Comparison of ENCODE assay signal across 13 cellular contexts in genomic region chr1:39666772-39667171, GRCh38. TPM values are rescaled to one million over a fixed set of nuclear protein-coding genes. Genes with fewer than 3 reads are reported as not detected.
DNase-seq lines count a peak whose midpoint lies in the region; ATAC-seq and TF ChIP-seq lines count a peak whose summit lies in the region.
"Had no signal": no experiment of that assay in that cellular context is flagged by ENCODE, and none has a peak within 500 bp of the region (broad histone marks: within the 10 kb centered on the region; RNA-seq: fewer than 3 reads in every experiment).

No MANE protein-coding gene starts in this region.

- peak; percentile 81 for ATAC-seq in GM19025 (IDR thresholded peaks at IDR 0.05; ENCODE audit: low read depth, unreplicated experiment)
- peak; percentile 73 for ATAC-seq in HG02763 (IDR thresholded peaks at IDR 0.05; ENCODE audit: unreplicated experiment)
- no peak for ATAC-seq in lower lobe of right lung
- ATAC-seq in right cardiac atrium = no peak
- ATAC-seq: foreskin keratinocyte, T-cell had no signal

- peaks cover 59% of the 10 kb centered on the region for H3K4me1 ChIP-seq in OCI-LY3 (ENCODE audit: low read length)
- peaks cover 9% of the 10 kb centered on the region for H3K4me1 ChIP-seq in lower lobe of right lung
- peaks cover 2% of the 10 kb centered on the region for H3K4me1 ChIP-seq in right cardiac atrium (ENCODE audit: control insufficient read depth, insufficient read depth, low read length)
- H3K4me1 ChIP-seq: foreskin keratinocyte had no signal

- peak overlapping the region; percentile 93 for H3K27ac ChIP-seq in OCI-LY3 (ENCODE audit: low read length)
- no peak overlapping the region for H3K27ac ChIP-seq in lower lobe of right lung
- no peak overlapping the region for H3K27ac ChIP-seq in right cardiac atrium (ENCODE audit: low read length)
- H3K27ac ChIP-seq: brain microvascular endothelial cell, foreskin keratinocyte had no signal

- H2AFZ ChIP-seq in OCI-LY3 (ENCODE audit: low read depth, low read length) = no peak overlapping the region

- H3K36me3 ChIP-seq in OCI-LY3 (replicated peaks; ENCODE audit: low read depth, low read length) (no peaks in the 10 kb centered on the region), lower lobe of right lung (no peaks in the 10 kb centered on the region)
- H3K36me3 ChIP-seq: brain microvascular endothelial cell had no signal

- CTCF ChIA-PET in GM10248 (lab: Yijun Ruan, JAX) = interaction anchor here (0.6 to 13.8 kb wide), 8 partner anchors 10 to 132 kb away, joined by 3 to 276 read pairs (median 10); no protein-coding TSS in a partner anchor

- intact Hi-C loops in lower lobe of right lung (cut with DNase I) (no loop called here), right cardiac atrium (cut with DNase I) (loop anchor here in 1 of 4 donors (10.0 kb wide), 1 partner anchor 48 kb away; no protein-coding TSS in a partner anchor), lower leg skin (cut with DNase I; ENCODE audit: low total_unique reads) (no loop called here)

- H4K20me1 ChIP-seq in OCI-LY3 (ENCODE audit: insufficient read depth, low read length) = no peaks in the 10 kb centered on the region

- H3K4me2 ChIP-seq in OCI-LY3 (ENCODE audit: low read length) = peak overlapping the region; percentile 75

- DNase-seq in GM10248 (ENCODE audit: extremely low spot score) (peak; percentile 85), lower lobe of right lung (no peak), right cardiac atrium (no peak), kidney tubule cell (ENCODE audit: low spot score) (no peak), lower leg skin (ENCODE audit: low spot score in 2 of 2) (no peak)
- DNase-seq: brain microvascular endothelial cell; CD4-positive, alpha-beta T cell; foreskin keratinocyte; NCI-H2171 treated with DMSO at 0.1 percent for 48 hours; T-cell had no signal

- WGBS in right cardiac atrium = 89% methylated on average over 3 of the region's 3 CpGs
- 89 to 91% methylated on average over 3 of the region's 3 CpGs for WGBS in lower leg skin, 2 donors

- H3K4me3 ChIP-seq in OCI-LY3 (ENCODE audit: low read length) = peak overlapping the region; percentile 49
- H3K4me3 ChIP-seq in lower lobe of right lung = no peak overlapping the region
- H3K4me3 ChIP-seq in right cardiac atrium (ENCODE audit: low read length) = no peak overlapping the region
- H3K4me3 ChIP-seq in lower leg skin (ENCODE audit: low read depth, poor library complexity, severe bottlenecking) = no peak overlapping the region

- TF ChIP-seq CTCF in GM10248 (IDR thresholded peaks at IDR 0.05; ENCODE audit: control extremely low read depth, extremely low read depth, low read depth, missing control alignments) = no peak
- no peak for TF ChIP-seq CTCF in OCI-LY3 (IDR thresholded peaks at IDR 0.05; ENCODE audit: low read depth, low read length)
- TF ChIP-seq CTCF in lower lobe of right lung (IDR thresholded peaks at IDR 0.05) = no peak
- TF ChIP-seq CTCF in lower leg skin (IDR thresholded peaks at IDR 0.05) = no peak

- H3K9ac ChIP-seq in OCI-LY3 (ENCODE audit: low read length) = peak overlapping the region; percentile 48; the same call in 1 of the 2 replicates

- no peaks in the 10 kb centered on the region for H3K9me3 ChIP-seq in OCI-LY3 (ENCODE audit: insufficient read depth, low read length)
- no peaks in the 10 kb centered on the region for H3K9me3 ChIP-seq in lower lobe of right lung
- H3K9me3 ChIP-seq in right cardiac atrium (ENCODE audit: control insufficient read depth, low read length) = no peaks in the 10 kb centered on the region

- no peaks in the 10 kb centered on the region for H3K79me2 ChIP-seq in OCI-LY3 (ENCODE audit: low read length)

- no peak for TF ChIP-seq POLR2A in lower leg skin (IDR thresholded peaks at IDR 0.05)

- H3K27me3 ChIP-seq in OCI-LY3 (ENCODE audit: low read depth, low read length) (no peaks in the 10 kb centered on the region), lower lobe of right lung (ENCODE audit: low read depth) (peaks cover 28% of the 10 kb centered on the region), right cardiac atrium (ENCODE audit: control insufficient read depth, insufficient read depth) (no peaks in the 10 kb centered on the region)

- POLR2A ChIA-PET in GM10248 (lab: Yijun Ruan, JAX) = no interaction called here

RNA-seq across cellular contexts. Expression of gene NT5C1A, which starts 5.1 kb away (rescaled TPM):
- not detected for total RNA-seq in lower lobe of right lung
- total RNA-seq in right cardiac atrium = 10 to 100 TPM; 18.2 to 44.8 (median 41.3) TPM
- polyA plus RNA-seq in right cardiac atrium = 5.7 TPM
- not detected for total RNA-seq in lower leg skin
- total RNA-seq: foreskin keratinocyte had no signal
- polyA plus RNA-seq: foreskin keratinocyte had no signal

RNA-seq across cellular contexts. Expression of gene HPCAL4, which starts 24.5 kb away (rescaled TPM):
- total RNA-seq in lower lobe of right lung = 0.41 TPM
- 1 to 10 TPM in 3 of 4 donors, under 1 TPM in 1; 0.89 to 5.2 (median 4.1) TPM for total RNA-seq in right cardiac atrium
- polyA plus RNA-seq in right cardiac atrium = 2.8 TPM
- not detected for total RNA-seq in lower leg skin
- total RNA-seq: foreskin keratinocyte had no signal
- polyA plus RNA-seq: foreskin keratinocyte had no signal

RNA-seq across cellular contexts. Expression of gene HEYL, which starts 27.3 kb away (rescaled TPM):
- total RNA-seq in lower lobe of right lung (10.4 TPM), right cardiac atrium (10 to 100 TPM; 25.9 to 50.5 (median 32.8) TPM), lower leg skin (1 to 10 TPM in 3 of 4 donors, under 1 TPM in 1; 0.42 to 3.0 (median 1.6) TPM)
- polyA plus RNA-seq in right cardiac atrium = 22.6 TPM
- total RNA-seq: foreskin keratinocyte had no signal

Comparison
In these comparisons a context has a peak if more than half of its experiments do, and no peak if none do; other contexts are left out.
1. ATAC-seq: peak in GM19025 (single experiment) and HG02763 (single experiment); none in lower lobe of right lung (0 of 2) and right cardiac atrium (0 of 2).
2. RNA of gene NT5C1A, which starts 5.1 kb away (total RNA-seq): 18.2 to 44.8 TPM in right cardiac atrium; not detected in lower lobe of right lung (single experiment) and not detected in lower leg skin; every median in the first group is over 10 times any median in the second.